5 cellular contexts compared by ENCODE assay signal in the genomic region with DNA sequence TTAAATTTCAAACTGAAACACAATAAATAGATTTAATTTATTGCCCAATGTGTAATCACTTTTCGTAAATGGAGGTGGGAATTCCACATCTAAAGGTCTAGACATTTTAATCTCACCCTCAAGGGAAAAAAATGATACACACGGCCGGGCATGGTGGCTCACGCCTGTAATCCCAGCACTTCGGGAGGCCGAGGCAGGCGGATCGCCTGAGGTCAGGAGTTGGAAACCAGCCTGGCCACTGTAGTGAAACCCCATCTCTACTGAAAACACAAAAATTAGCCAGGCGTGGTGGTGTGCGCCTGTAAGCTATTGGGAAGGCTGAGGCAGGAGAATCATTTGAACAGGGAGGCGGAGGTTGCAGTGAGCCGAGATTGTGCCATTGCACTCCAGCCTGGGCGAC. TPM values are rescaled to one million over a fixed set of nuclear protein-coding genes. Genes with fewer than 3 reads are reported as not detected.
DNase-seq lines count a peak whose midpoint lies in the region; ATAC-seq and TF ChIP-seq lines count a peak whose summit lies in the region.
"Not testable (repeated sequence)": the region's sequence is repeated elsewhere in the genome, so short reads cannot be mapped to it uniquely, and the experiment has no call there.

No MANE protein-coding gene starts in this region.

- DNase-seq in PC-3; brain microvascular endothelial cell; chondrocyte (ENCODE audit: low spot score); osteoblast (ENCODE audit: insufficient read length, low spot score, missing footprints): not testable (repeated sequence)
- DNase-seq in trophoblast cell, result peak; percentile 75 to 76

- not testable (repeated sequence) for H3K27me3 Mint-ChIP-seq in chondrocyte (ENCODE audit: low read depth)

- H3K18ac ChIP-seq in trophoblast cell (ENCODE audit: low read length), result not testable (repeated sequence)

- H4K91ac ChIP-seq in trophoblast cell (ENCODE audit: low read depth, low read length), result not testable (repeated sequence)

- no CpG with 5 or more reads among the region's 13 CpGs for WGBS in trophoblast cell (ENCODE audit: extremely low coverage, insufficient coverage, insufficient read length)

- H3K9me3 Mint-ChIP-seq in chondrocyte (ENCODE audit: low read depth), result peaks cover 14% of the 10 kb centered on the region

- not testable (repeated sequence) for H3K9me2 ChIP-seq in PC-3 (replicated peaks; ENCODE audit: low read length)

- not testable (repeated sequence) for H2AK5ac ChIP-seq in trophoblast cell (ENCODE audit: low read length)

- not testable (repeated sequence) for H3F3A ChIP-seq in PC-3 (ENCODE audit: low read length, unreplicated experiment)

- H3K9ac ChIP-seq in PC-3 (ENCODE audit: low read length); trophoblast cell (ENCODE audit: low read length): not testable (repeated sequence)

- H3K27ac Mint-ChIP-seq in chondrocyte (ENCODE audit: unreplicated experiment), result peak overlapping the region; percentile 65

- H3K79me2 ChIP-seq in PC-3 (ENCODE audit: low read length) (peaks cover 97% of the 10 kb centered on the region), osteoblast (ENCODE audit: insufficient read depth, low read length) (peaks cover 71% of the 10 kb centered on the region), trophoblast cell (ENCODE audit: control insufficient read depth, insufficient read depth, low read length, poor library complexity) (peaks cover 19% of the 10 kb centered on the region)

- intact Hi-C loops in PC-3 (cut with micrococcal nuclease), result loop anchor here (5.0 kb wide), 1 partner anchor 59 kb away; no protein-coding TSS in a partner anchor

- not testable (repeated sequence) for BruUV-seq in PC-3 (replicated peaks; lab: Mats Ljungman, UMichigan)

- H2AFZ ChIP-seq in PC-3 (ENCODE audit: low read length); osteoblast (ENCODE audit: low read length); trophoblast cell (ENCODE audit: insufficient read depth, low read length, poor library complexity): not testable (repeated sequence)

- not testable (repeated sequence) for H3K9me3 ChIP-seq in PC-3 (ENCODE audit: low read length); osteoblast (ENCODE audit: low read depth, low read length); trophoblast cell (ENCODE audit: insufficient read depth, low read depth, low read length)

- not testable (repeated sequence) for H3K36me3 ChIP-seq in PC-3 (ENCODE audit: low read depth, low read length); brain microvascular endothelial cell (replicated peaks); osteoblast (ENCODE audit: insufficient read depth, low read length); trophoblast cell (ENCODE audit: control insufficient read depth in 1 of 2, insufficient read depth in 2 of 2, low read length in 2 of 2)

- CTCF ChIA-PET in PC-3 (lab: Charles Lee), result not testable (repeated sequence)

- not testable (repeated sequence) for H4K8ac ChIP-seq in trophoblast cell (ENCODE audit: low read depth, low read length)

- H2BK120ac ChIP-seq in trophoblast cell (ENCODE audit: insufficient read depth, low read length, poor library complexity), result not testable (repeated sequence)

- not testable (repeated sequence) for H4K12ac ChIP-seq in trophoblast cell (ENCODE audit: low read depth, low read length)

- TF ChIP-seq CTCF in PC-3 (conservative IDR thresholded peaks at IDR 0.05; ENCODE audit: low read depth, low read length); brain microvascular endothelial cell (IDR thresholded peaks at IDR 0.05; ENCODE audit: low read depth, low read length, missing control alignments); chondrocyte (IDR thresholded peaks at IDR 0.05); osteoblast (IDR thresholded peaks at IDR 0.05; ENCODE audit: extremely low read depth, low read depth, low read length): not testable (repeated sequence)

- not testable (repeated sequence) for H3K27me3 ChIP-seq in PC-3 (ENCODE audit: low read length); brain microvascular endothelial cell (replicated peaks); osteoblast (ENCODE audit: insufficient read depth, low read length); trophoblast cell (ENCODE audit: insufficient read depth, low read length)

- not testable (repeated sequence) for ATAC-seq in PC-3

- in situ Hi-C loops in brain microvascular endothelial cell (cut with HindIII; ENCODE audit: low pct_ligation_motif_present, low sequenced_read_pairs), result not testable (repeated sequence)

- H3K4me2 ChIP-seq in PC-3 (ENCODE audit: low read length), result peak overlapping the region; percentile 85; the same call in 1 of the 2 replicates
- H3K4me2 ChIP-seq in osteoblast (ENCODE audit: insufficient read depth, low read length); trophoblast cell (ENCODE audit: low read length): not testable (repeated sequence)

- H3K4ac ChIP-seq in trophoblast cell (ENCODE audit: low read depth, low read length), result peak overlapping the region; percentile 79

- H3K4me1 ChIP-seq in PC-3 (ENCODE audit: insufficient read depth, low read length) (peaks cover 61% of the 10 kb centered on the region), osteoblast (ENCODE audit: insufficient read depth, low read length) (peaks cover 66% of the 10 kb centered on the region), trophoblast cell (ENCODE audit: control insufficient read depth in 1 of 2, insufficient read depth in 2 of 2, low read length in 2 of 2) (peaks cover 5 to 11% of the 10 kb centered on the region in 2 experiments)

- not testable (repeated sequence) for H3K27ac ChIP-seq in PC-3 (ENCODE audit: low read length); trophoblast cell (ENCODE audit: low read depth, low read length)
- H3K27ac ChIP-seq in brain microvascular endothelial cell, result peak overlapping the region; percentile 97
- peak overlapping the region; percentile 95 for H3K27ac ChIP-seq in osteoblast (ENCODE audit: low read depth, low read length)

- H3K4me3 ChIP-seq in PC-3 (ENCODE audit: low read length); brain microvascular endothelial cell (ENCODE audit: low read depth, low read length); osteoblast (ENCODE audit: insufficient read depth, low read length); trophoblast cell (ENCODE audit: low read depth, low read length): not testable (repeated sequence)

- not testable (repeated sequence) for H2BK5ac ChIP-seq in trophoblast cell (ENCODE audit: low read depth, low read length, poor library complexity)

- peaks cover 39% of the 10 kb centered on the region for H4K20me1 ChIP-seq in PC-3 (ENCODE audit: low read length)
- H4K20me1 ChIP-seq in osteoblast (ENCODE audit: insufficient read depth, low read length), result not testable (repeated sequence)

- H3K23ac ChIP-seq in trophoblast cell (ENCODE audit: low read length), result not testable (repeated sequence)

- POLR2A ChIA-PET in PC-3 (lab: Charles Lee; ENCODE audit: unreplicated experiment), result interaction anchor here (0.5 to 0.6 kb wide), 2 partner anchors 37 to 217 kb away, joined by 4 to 7 read pairs; no protein-coding TSS in a partner anchor

- H3K4me1 Mint-ChIP-seq in chondrocyte (ENCODE audit: low read depth), result peaks cover 97% of the 10 kb centered on the region

- H3K14ac ChIP-seq in trophoblast cell (ENCODE audit: low read length), result not testable (repeated sequence)

- H3K79me1 ChIP-seq in trophoblast cell (ENCODE audit: low read length), result not testable (repeated sequence)

- H3K4me3 Mint-ChIP-seq in chondrocyte (ENCODE audit: unreplicated experiment), result not testable (repeated sequence)

- not testable (repeated sequence) for H2BK12ac ChIP-seq in trophoblast cell (ENCODE audit: low read length)

- not testable (repeated sequence) for H3K36me3 Mint-ChIP-seq in chondrocyte (ENCODE audit: low read depth)

RNA-seq across cellular contexts. Expression of gene SMURF1, which starts 42.4 kb away (rescaled TPM):
- 30.2 and 32.3 TPM in 2 replicates for total RNA-seq in PC-3 (2014; rRNA removed)
- total RNA-seq in chondrocyte, result 28.2 to 32.2 TPM (median 30.2 TPM) in 3 replicates
- 20.6 and 23.5 TPM in 2 replicates for total RNA-seq in osteoblast
- polyA plus RNA-seq in trophoblast cell (2013), result 31.9 and 34.4 TPM in 2 replicates
